ENCODE assay signal across 28 cellular contexts in the genomic region with DNA sequence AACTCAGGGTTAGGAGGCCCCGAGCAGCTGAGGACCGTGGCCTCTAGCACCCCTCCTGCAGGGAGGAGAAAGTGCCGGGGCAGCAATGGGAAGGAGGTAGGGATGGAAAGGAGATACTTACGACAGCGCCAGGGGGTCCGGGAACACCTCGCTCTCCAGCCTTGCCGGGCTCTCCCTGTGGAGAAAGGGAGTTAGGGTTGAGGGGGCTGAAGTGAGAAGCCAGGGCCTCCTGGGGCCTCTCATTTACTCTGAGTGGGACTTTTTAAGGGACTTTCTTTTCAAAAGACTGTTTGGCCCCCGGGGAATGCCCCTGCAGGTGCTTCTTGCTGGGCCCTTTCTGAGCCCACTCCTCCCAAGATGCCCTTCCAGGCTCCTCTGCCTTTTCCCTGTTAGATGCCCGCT. TPM values are rescaled to one million over a fixed set of nuclear protein-coding genes. Genes with fewer than 3 reads are reported as not detected.
DNase-seq lines count a peak whose midpoint lies in the region; ATAC-seq and TF ChIP-seq lines count a peak whose summit lies in the region.
"Had no signal": no experiment of that assay in that cellular context is flagged by ENCODE, and none has a peak within 500 bp of the region (broad histone marks: within the 10 kb centered on the region; RNA-seq: fewer than 3 reads in every experiment).

No MANE protein-coding gene starts in this region.

- H3K27ac ChIP-seq in thoracic aorta (peak overlapping the region; percentile 86 to 88), aorta (ENCODE audit: low read depth in 1 of 2, low read length in 2 of 2) (no peak overlapping the region)
- H3K27ac ChIP-seq: HL-60, psoas muscle, upper lobe of right lung had no signal

- intact Hi-C loops in aorta (cut with DNase I): loop anchor here in 1 of 2 donors (10.0 kb wide), 1 partner anchor 48 kb away; no protein-coding TSS in a partner anchor

- no peak overlapping the region for H3K27ac Mint-ChIP-seq in T-helper 17 cell
- no peak overlapping the region for H3K27ac Mint-ChIP-seq in memory B cell
- H3K27ac Mint-ChIP-seq in progenitor cell of endocrine pancreas: no peak overlapping the region

- H3K4me1 Mint-ChIP-seq in T-helper 17 cell: peaks cover 4% of the 10 kb centered on the region
- H3K4me1 Mint-ChIP-seq in memory B cell: no peaks in the 10 kb centered on the region
- H3K4me1 Mint-ChIP-seq in progenitor cell of endocrine pancreas (ENCODE audit: low read depth): no peaks in the 10 kb centered on the region
- H3K4me1 Mint-ChIP-seq: natural killer cell had no signal

- no peak overlapping the region for H3K4me3 Mint-ChIP-seq in T-helper 17 cell
- no peak overlapping the region for H3K4me3 Mint-ChIP-seq in memory B cell
- no peak overlapping the region for H3K4me3 Mint-ChIP-seq in progenitor cell of endocrine pancreas (ENCODE audit: low read depth)
- H3K4me3 Mint-ChIP-seq: natural killer cell had no signal

- H3K27me3 Mint-ChIP-seq in T-helper 17 cell (peaks cover 10% of the 10 kb centered on the region), memory B cell (peaks cover 7% of the 10 kb centered on the region), progenitor cell of endocrine pancreas (no peaks in the 10 kb centered on the region)
- H3K27me3 Mint-ChIP-seq: IgD-negative memory B cell had no signal

- DNase-seq in GM10248 (ENCODE audit: extremely low spot score) (peak; percentile 56), T-helper 17 cell (no peak), memory B cell (ENCODE audit: low spot score in 2 of 2) (no peak), thoracic aorta (ENCODE audit: low spot score) (no peak), aorta (no peak), progenitor cell of endocrine pancreas (ENCODE audit: low spot score, unreplicated experiment) (no peak)
- DNase-seq: activated CD4-positive, alpha-beta T cell treated with anti-CD3 and anti-CD28 coated beads, Interleukin-2, amount 50 U/mL, for 1 hour; activated gamma-delta T cell treated with Interleukin-2 at 50 U/mL for 16 hours; amniotic stem cell; DMS153; effector memory CD4-positive, alpha-beta T cell; esophagus squamous epithelium; HCEC 1CT; hippocampal formation; islet precursor cell; MM.1S; natural killer cell; NCI-H187; NCI-H446 treated with DMSO at 0.1 percent for 48 hours; NK-92 treated with Interleukin-12 subunit alpha and Interleukin-12 subunit beta, amount 100 ng/mL, for 24 hours; psoas muscle; stimulated activated CD4-positive, alpha-beta T cell treated with anti-CD3 and anti-CD28 coated beads, Interleukin-15, amount 100 ng/mL, for 24 hours; stimulated activated naive CD4-positive, alpha-beta T cell; SW 1271; upper lobe of right lung had no signal

- peak; percentile 32 for ATAC-seq in T-helper 17 cell
- peak; percentile 67 for ATAC-seq in memory B cell (ENCODE audit: low read depth)
- ATAC-seq in thoracic aorta (ENCODE audit: insufficient number of reproducible peaks, low FRiP score, low read depth): no peak
- ATAC-seq in GM21619 (IDR thresholded peaks at IDR 0.05; ENCODE audit: unreplicated experiment): no peak
- ATAC-seq in aorta (ENCODE audit: low FRiP score): no peak
- ATAC-seq: natural killer cell, psoas muscle, upper lobe of right lung had no signal

- H3K36me3 Mint-ChIP-seq in T-helper 17 cell (ENCODE audit: low read depth) (no peaks in the 10 kb centered on the region), memory B cell (no peaks in the 10 kb centered on the region), progenitor cell of endocrine pancreas (ENCODE audit: insufficient read depth) (no peaks in the 10 kb centered on the region)
- H3K36me3 Mint-ChIP-seq: IgD-negative memory B cell, natural killer cell had no signal

- H3K27me3 ChIP-seq in thoracic aorta (replicated peaks; ENCODE audit: insufficient read depth) (no peaks in the 10 kb centered on the region), aorta (ENCODE audit: control insufficient read depth in 1 of 2, insufficient read depth in 2 of 2, low read length in 1 of 2) (no peaks in the 10 kb centered on the region)
- H3K27me3 ChIP-seq: upper lobe of right lung had no signal

- H3K9me3 Mint-ChIP-seq in memory B cell: no peaks in the 10 kb centered on the region
- H3K9me3 Mint-ChIP-seq in progenitor cell of endocrine pancreas (ENCODE audit: low read depth): no peaks in the 10 kb centered on the region
- H3K9me3 Mint-ChIP-seq: IgD-negative memory B cell, natural killer cell had no signal

- WGBS in aorta, 2 donors: 73 to 77% methylated on average over 10 of the region's 10 CpGs

- POLR2A ChIA-PET in GM10248 (lab: Yijun Ruan, JAX): no interaction called here

- H3K36me3 ChIP-seq in thoracic aorta (peaks cover 97% of the 10 kb centered on the region), aorta (ENCODE audit: control insufficient read depth in 1 of 2, insufficient read depth in 2 of 2, low read length in 1 of 2) (peaks cover 10 to 12% of the 10 kb centered on the region in 2 donors)

- CTCF ChIA-PET in GM10248 (lab: Yijun Ruan, JAX): interaction anchor here (1.0 to 3.8 kb wide), 5 partner anchors 9 to 99 kb away, joined by 3 to 19 read pairs (median 3); no protein-coding TSS in a partner anchor

- no peak overlapping the region for H3K4me3 ChIP-seq in thoracic aorta
- no peak overlapping the region for H3K4me3 ChIP-seq in aorta (ENCODE audit: low read length in 2 of 2)
- H3K4me3 ChIP-seq: esophagus squamous epithelium, psoas muscle, upper lobe of right lung had no signal

- H3K9me3 ChIP-seq in T-helper 17 cell (ENCODE audit: control insufficient read depth, low read length, poor library complexity, severe bottlenecking) (no peaks in the 10 kb centered on the region), thoracic aorta (no peaks in the 10 kb centered on the region), aorta (ENCODE audit: control insufficient read depth, low read length) (no peaks in the 10 kb centered on the region)
- H3K9me3 ChIP-seq: esophagus squamous epithelium, psoas muscle, upper lobe of right lung had no signal

- TF ChIP-seq CTCF in GM10248 (IDR thresholded peaks at IDR 0.05; ENCODE audit: control extremely low read depth, extremely low read depth, low read depth, missing control alignments) (no peak), thoracic aorta (IDR thresholded peaks at IDR 0.05) (no peak), progenitor cell of endocrine pancreas (IDR thresholded peaks at IDR 0.05; ENCODE audit: unreplicated experiment) (no peak)

- H3K4me1 ChIP-seq in thoracic aorta (ENCODE audit: control insufficient read depth in 1 of 2, low read depth in 2 of 2): peaks cover 11 to 81% of the 10 kb centered on the region in 2 donors
- H3K4me1 ChIP-seq in aorta (ENCODE audit: control insufficient read depth in 1 of 2, insufficient read depth in 2 of 2, low read length in 2 of 2): no peaks in the 10 kb centered on the region
- H3K4me1 ChIP-seq: psoas muscle had no signal

RNA-seq across cellular contexts. Expression of a gene that starts 8.6 kb away (rescaled TPM):
- total RNA-seq in T-helper 17 cell (10 to 100 TPM; 15.4 to 16.6 TPM), thoracic aorta (100 to 1,000 TPM; 261 to 270 TPM), aorta (100 to 1,000 TPM; 400 to 948 TPM), progenitor cell of endocrine pancreas (26.7 and 38.4 TPM in 2 replicates)
- 100 to 1,000 TPM in 1 of 2 donors, 10 to 100 TPM in 1; 70.2 to 391 TPM for polyA plus RNA-seq in aorta

RNA-seq across cellular contexts. Expression of a gene that starts 27.1 kb away (rescaled TPM):
- total RNA-seq in T-helper 17 cell (not detected), thoracic aorta (100 to 1,000 TPM in 1 of 2 donors, 10 to 100 TPM in 1; 95.5 to 158 TPM), aorta (10 to 100 TPM; 91.8 to 92.7 TPM), progenitor cell of endocrine pancreas (not detected in 2 replicates)
- 100 to 1,000 TPM in 1 of 2 donors, 10 to 100 TPM in 1; 86.4 to 198 TPM for polyA plus RNA-seq in aorta
- total RNA-seq: natural killer cell had no signal

RNA-seq across cellular contexts. Expression of a gene that starts 42.4 kb away (rescaled TPM):
- total RNA-seq in T-helper 17 cell (100 to 1,000 TPM in 1 of 2 donors, 10 to 100 TPM in 1; 82.9 to 111 TPM), thoracic aorta (10 to 100 TPM; 53.3 to 67.1 TPM), aorta (10 to 100 TPM; 64.4 to 99.0 TPM), progenitor cell of endocrine pancreas (34.3 and 35.7 TPM in 2 replicates)
- polyA plus RNA-seq in aorta: 10 to 100 TPM; 20.3 to 26.1 TPM

Comparison
In these comparisons a context has a peak if more than half of its experiments do, and no peak if none do; other contexts are left out.
1. ATAC-seq: peak in T-helper 17 cell (single experiment) and memory B cell (single experiment); none in thoracic aorta (single experiment), GM21619 (single experiment) and aorta (single experiment).
2. H3K27ac ChIP-seq: peak in thoracic aorta (2 of 2); none in aorta (0 of 2).
3. RNA of a gene that starts 27.1 kb away (total RNA-seq): 95.5 to 158 TPM in thoracic aorta and 91.8 to 92.7 TPM in aorta; not detected in T-helper 17 cell and not detected in progenitor cell of endocrine pancreas; every median in the first group is over 10 times any median in the second.